Comparison of ENCODE assay signal across 1 cellular context in genomic region chr15:83846847-83847246, GRCh38.
TF ChIP-seq lines count a peak whose summit lies in the region.

No MANE protein-coding gene starts in this region.

TF ChIP-seq in GM23338, 12 proteins besides CTCF, POLR2A, EP300 and RAD21 (continued from another document):
- no peak for TF ChIP-seq ZNF462 (CRISPR knock-in tag; IDR thresholded peaks at IDR 0.05)
- TF ChIP-seq, protein P1, sequence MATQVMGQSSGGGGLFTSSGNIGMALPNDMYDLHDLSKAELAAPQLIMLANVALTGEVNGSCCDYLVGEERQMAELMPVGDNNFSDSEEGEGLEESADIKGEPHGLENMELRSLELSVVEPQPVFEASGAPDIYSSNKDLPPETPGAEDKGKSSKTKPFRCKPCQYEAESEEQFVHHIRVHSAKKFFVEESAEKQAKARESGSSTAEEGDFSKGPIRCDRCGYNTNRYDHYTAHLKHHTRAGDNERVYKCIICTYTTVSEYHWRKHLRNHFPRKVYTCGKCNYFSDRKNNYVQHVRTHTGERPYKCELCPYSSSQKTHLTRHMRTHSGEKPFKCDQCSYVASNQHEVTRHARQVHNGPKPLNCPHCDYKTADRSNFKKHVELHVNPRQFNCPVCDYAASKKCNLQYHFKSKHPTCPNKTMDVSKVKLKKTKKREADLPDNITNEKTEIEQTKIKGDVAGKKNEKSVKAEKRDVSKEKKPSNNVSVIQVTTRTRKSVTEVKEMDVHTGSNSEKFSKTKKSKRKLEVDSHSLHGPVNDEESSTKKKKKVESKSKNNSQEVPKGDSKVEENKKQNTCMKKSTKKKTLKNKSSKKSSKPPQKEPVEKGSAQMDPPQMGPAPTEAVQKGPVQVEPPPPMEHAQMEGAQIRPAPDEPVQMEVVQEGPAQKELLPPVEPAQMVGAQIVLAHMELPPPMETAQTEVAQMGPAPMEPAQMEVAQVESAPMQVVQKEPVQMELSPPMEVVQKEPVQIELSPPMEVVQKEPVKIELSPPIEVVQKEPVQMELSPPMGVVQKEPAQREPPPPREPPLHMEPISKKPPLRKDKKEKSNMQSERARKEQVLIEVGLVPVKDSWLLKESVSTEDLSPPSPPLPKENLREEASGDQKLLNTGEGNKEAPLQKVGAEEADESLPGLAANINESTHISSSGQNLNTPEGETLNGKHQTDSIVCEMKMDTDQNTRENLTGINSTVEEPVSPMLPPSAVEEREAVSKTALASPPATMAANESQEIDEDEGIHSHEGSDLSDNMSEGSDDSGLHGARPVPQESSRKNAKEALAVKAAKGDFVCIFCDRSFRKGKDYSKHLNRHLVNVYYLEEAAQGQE (IDR thresholded peaks at IDR 0.05; ENCODE audit: unreplicated experiment) = no peak
